Comparison of ENCODE assay signal across 9 cellular contexts in genomic region chr16:3963203-3963602, GRCh38.
A peak's percentile ranks its signal among the peaks of the same experiment; 100 is the strongest.
DNase-seq lines count a peak whose midpoint lies in the region; ATAC-seq, FAIRE-seq and TF ChIP-seq lines count a peak whose summit lies in the region.
"Had no signal": no experiment of that assay in that cellular context is flagged by ENCODE, and none has a peak within 500 bp of the region (broad histone marks: within the 10 kb centered on the region; RNA-seq: fewer than 3 reads in every experiment).

No MANE protein-coding gene starts in this region.

- TF ChIP-seq CTCF in MCF 10A (IDR thresholded peaks at IDR 0.05; ENCODE audit: unreplicated experiment) (no peak), endothelial cell (IDR thresholded peaks at IDR 0.05; ENCODE audit: unreplicated experiment) (no peak)

- H3K36me3 Mint-ChIP-seq in activated CD4-positive, alpha-beta T cell treated with anti-CD3 and anti-CD28 coated beads for 36 hours (ENCODE audit: low read depth): peaks cover 16% of the 10 kb centered on the region
- H3K36me3 Mint-ChIP-seq in MCF 10A (ENCODE audit: insufficient read depth, unreplicated experiment) (peaks cover 9% of the 10 kb centered on the region), endothelial cell (ENCODE audit: low read depth, unreplicated experiment) (peaks cover 3% of the 10 kb centered on the region)

- ATAC-seq in activated CD4-positive, alpha-beta T cell treated with anti-CD3 and anti-CD28 coated beads for 36 hours: no peak

- H3K4me1 Mint-ChIP-seq in activated CD4-positive, alpha-beta T cell treated with anti-CD3 and anti-CD28 coated beads for 36 hours: peaks cover 16% of the 10 kb centered on the region
- H3K4me1 Mint-ChIP-seq in MCF 10A (ENCODE audit: insufficient read depth, unreplicated experiment) (no peaks in the 10 kb centered on the region), endothelial cell (ENCODE audit: unreplicated experiment) (peaks cover 6% of the 10 kb centered on the region)

- no peak overlapping the region for H3K27ac Mint-ChIP-seq in activated CD4-positive, alpha-beta T cell treated with anti-CD3 and anti-CD28 coated beads for 36 hours
- H3K27ac Mint-ChIP-seq in MCF 10A (ENCODE audit: low read depth, unreplicated experiment) (no peak overlapping the region), endothelial cell (ENCODE audit: unreplicated experiment) (no peak overlapping the region)

- POLR2A ChIA-PET in activated CD4-positive, alpha-beta T cell treated with anti-CD3 and anti-CD28 coated beads for 36 hours (lab: Charles Lee): interaction anchor here (1.2 kb wide), 1 partner anchor 17 kb away, joined by 3 read pairs; no protein-coding TSS in a partner anchor
- POLR2A ChIA-PET in MCF 10A (lab: Yijun Ruan, JAX): interaction anchor here (0.5 kb wide), 1 partner anchor 175 kb away, joined by 3 read pairs; no protein-coding TSS in a partner anchor

- FAIRE-seq in GM12891 (lab: Jason Lieb, UNC): no peak

- no peak overlapping the region for H3K4me3 Mint-ChIP-seq in activated CD4-positive, alpha-beta T cell treated with anti-CD3 and anti-CD28 coated beads for 36 hours
- no peak overlapping the region for H3K4me3 Mint-ChIP-seq in MCF 10A (ENCODE audit: unreplicated experiment)
- no peak overlapping the region for H3K4me3 Mint-ChIP-seq in endothelial cell (ENCODE audit: unreplicated experiment)

- no peak for TF ChIP-seq POLR2A in GM12891 (IDR thresholded peaks at IDR 0.05; ENCODE audit: low read depth, low read length)

- CTCF ChIA-PET in activated CD4-positive, alpha-beta T cell treated with anti-CD3 and anti-CD28 coated beads for 36 hours (lab: Charles Lee): interaction anchor here (0.5 to 2.0 kb wide), 6 partner anchors 12 to 290 kb away, joined by 3 to 9 read pairs (median 6); no protein-coding TSS in a partner anchor
- CTCF ChIA-PET in MCF 10A (lab: Yijun Ruan, JAX): interaction anchor here (0.6 to 0.9 kb wide), 3 partner anchors 20 to 290 kb away, joined by 3 to 4 read pairs (median 4); no protein-coding TSS in a partner anchor

- intact Hi-C loops in activated CD4-positive, alpha-beta T cell treated with anti-CD3 and anti-CD28 coated beads for 36 hours (cut with DNase I, micrococcal nuclease): loop anchor here in 1 of 2 experiments (2.0 kb wide), 1 partner anchor 154 kb away; the partner anchor contains the start of gene ADCY9
- intact Hi-C loops in MCF 10A (cut with micrococcal nuclease): no loop called here

- DNase-seq in activated CD4-positive, alpha-beta T cell treated with anti-CD3 and anti-CD28 coated beads for 36 hours: peak; percentile 43
- DNase-seq in activated CD4-positive, alpha-beta T cell treated with anti-CD3 and anti-CD28 coated beads, Interleukin-2, amount 50 U/mL, for 48 hours: no peak
- DNase-seq in T-helper 1 cell (peak in 4 of 5 donors; percentile 28 to 48 (median 36)), dermis blood vessel endothelial cell (peak; percentile 28), GM12891 (ENCODE audit: insufficient read length, low spot score) (no peak), MCF 10A (ENCODE audit: unreplicated experiment) (no peak), endothelial cell (ENCODE audit: low spot score) (no peak)
- peak; percentile 18 for DNase-seq in stimulated activated CD8-positive, alpha-beta memory T cell treated with anti-CD3 and anti-CD28 coated beads, Interleukin-4, amount 100 ng/mL, for 24 hours (ENCODE audit: low read depth)
- DNase-seq: NCI-H2081 treated with DMSO at 0.1 percent for 48 hours had no signal

- BruUV-seq in MCF 10A (replicated peaks; lab: Mats Ljungman, UMichigan): no TSS peak

- no peaks in the 10 kb centered on the region for H3K9me3 Mint-ChIP-seq in activated CD4-positive, alpha-beta T cell treated with anti-CD3 and anti-CD28 coated beads for 36 hours (ENCODE audit: low read depth)
- H3K9me3 Mint-ChIP-seq in MCF 10A (ENCODE audit: unreplicated experiment): no peaks in the 10 kb centered on the region
- H3K9me3 Mint-ChIP-seq in endothelial cell (ENCODE audit: unreplicated experiment): no peaks in the 10 kb centered on the region

- no peaks in the 10 kb centered on the region for H3K27me3 Mint-ChIP-seq in activated CD4-positive, alpha-beta T cell treated with anti-CD3 and anti-CD28 coated beads for 36 hours
- H3K27me3 Mint-ChIP-seq in MCF 10A (ENCODE audit: insufficient read depth, unreplicated experiment) (no peaks in the 10 kb centered on the region), endothelial cell (ENCODE audit: unreplicated experiment) (no peaks in the 10 kb centered on the region)

TF ChIP-seq in GM12891, 5 proteins besides CTCF, POLR2A, EP300 and RAD21:
- TF ChIP-seq TAF1 (IDR thresholded peaks at IDR 0.05; ENCODE audit: low read depth, low read length): no peak
- TF ChIP-seq POU2F2 (IDR thresholded peaks at IDR 0.05; ENCODE audit: low read depth, low read length): no peak
- TF ChIP-seq PAX5 (IDR thresholded peaks at IDR 0.05; ENCODE audit: insufficient read depth, low read length, severe bottlenecking): no peak
- TF ChIP-seq SPI1 (IDR thresholded peaks at IDR 0.05; ENCODE audit: low read depth, low read length): no peak
- no peak for TF ChIP-seq POLR2AphosphoS5 (IDR thresholded peaks at IDR 0.05; ENCODE audit: low read depth, low read length)

Comparison
In these comparisons a context has a peak if more than half of its experiments do, and no peak if none do; other contexts are left out.
1. DNase-seq: peak in activated CD4-positive, alpha-beta T cell treated with anti-CD3 and anti-CD28 coated beads for 36 hours (single experiment), T-helper 1 cell (4 of 5), dermis blood vessel endothelial cell (single experiment) and stimulated activated CD8-positive, alpha-beta memory T cell treated with anti-CD3 and anti-CD28 coated beads, Interleukin-4, amount 100 ng/mL, for 24 hours (single experiment); none in activated CD4-positive, alpha-beta T cell treated with anti-CD3 and anti-CD28 coated beads, Interleukin-2, amount 50 U/mL, for 48 hours (0 of 2), GM12891 (single experiment), MCF 10A (single experiment) and endothelial cell (single experiment).